18 cellular contexts compared by ENCODE assay signal in genomic region chr7:336810-337566, GRCh38. TPM values are rescaled to one million over a fixed set of nuclear protein-coding genes. Genes with fewer than 3 reads are reported as not detected.
"Had no signal": no experiment of that assay in that cellular context is flagged by ENCODE, and none has a peak within 500 bp of the region (broad histone marks: within the 10 kb centered on the region; RNA-seq: fewer than 3 reads in every experiment).

No MANE protein-coding gene starts in this region.

- H3K4me3 Mint-ChIP-seq: activated B cell treated with CpG ODN at 0.5 μM for 24 hours; activated CD8-positive, alpha-beta memory T cell treated with anti-CD3 and anti-CD28 coated beads, Interleukin-2, amount 10 ng/mL, durations not matched to agents 7 days and 5 days; activated T-helper 1 cell treated with anti-CD3 and anti-CD28 coated beads, Interleukin-12 subunit alpha, Interleukin-12 subunit beta, Interleukin-2, Interleukin-4 antibody, amounts not matched to agents 30 ng/mL and 10 ng/mL and 1 ng/mL, durations not matched to agents 14 hours and 24 hours and 36 hours; central memory CD8-positive, alpha-beta T cell; effector memory CD8-positive, alpha-beta T cell had no signal

- H3K27me3 Mint-ChIP-seq: activated B cell treated with CpG ODN at 0.5 μM for 24 hours; activated CD8-positive, alpha-beta memory T cell treated with anti-CD3 and anti-CD28 coated beads, Interleukin-2, amount 10 ng/mL, durations not matched to agents 7 days and 5 days had no signal

- H3K36me3 ChIP-seq: adrenal gland, prostate gland, tibial artery, vagina had no signal

- H2AFZ ChIP-seq: hepatocyte had no signal

- H3K9me3 ChIP-seq: adrenal gland, prostate gland, tibial artery, vagina had no signal

- H3K36me3 Mint-ChIP-seq: activated CD8-positive, alpha-beta memory T cell treated with anti-CD3 and anti-CD28 coated beads, Interleukin-2, amount 10 ng/mL, durations not matched to agents 7 days and 5 days; naive thymus-derived CD4-positive, alpha-beta T cell had no signal

- H3K79me2 ChIP-seq: hepatocyte had no signal

- ATAC-seq: activated CD8-positive, alpha-beta memory T cell treated with anti-CD3 and anti-CD28 coated beads, Interleukin-2, amount 10 ng/mL, durations not matched to agents 7 days and 5 days; effector memory CD8-positive, alpha-beta T cell; naive thymus-derived CD4-positive, alpha-beta T cell; sciatic nerve had no signal

- DNase-seq: activated B cell treated with CpG ODN at 0.5 μM for 24 hours; activated CD4-positive, alpha-beta T cell treated with anti-CD3 and anti-CD28 coated beads, Interleukin-2, amount 50 U/mL, for 1 hour; activated CD8-positive, alpha-beta memory T cell treated with anti-CD3 and anti-CD28 coated beads, Interleukin-2, amount 10 ng/mL, durations not matched to agents 7 days and 5 days; adrenal gland; effector memory CD8-positive, alpha-beta T cell; midbrain; T-helper 2 cell; tibial artery had no signal

- H3K9me3 Mint-ChIP-seq: activated B cell treated with CpG ODN at 0.5 μM for 24 hours had no signal

- H3K4me2 ChIP-seq: hepatocyte had no signal

- H3K4me1 Mint-ChIP-seq: activated B cell treated with CpG ODN at 0.5 μM for 24 hours; activated CD8-positive, alpha-beta memory T cell treated with anti-CD3 and anti-CD28 coated beads, Interleukin-2, amount 10 ng/mL, durations not matched to agents 7 days and 5 days had no signal

- H3K27ac ChIP-seq: adrenal gland, epithelial cell of prostate, hepatocyte, prostate gland, tibial artery, vagina had no signal

- H3K27ac Mint-ChIP-seq: activated B cell treated with CpG ODN at 0.5 μM for 24 hours; activated CD8-positive, alpha-beta memory T cell treated with anti-CD3 and anti-CD28 coated beads, Interleukin-2, amount 10 ng/mL, durations not matched to agents 7 days and 5 days; activated T-helper 1 cell treated with anti-CD3 and anti-CD28 coated beads, Interleukin-12 subunit alpha, Interleukin-12 subunit beta, Interleukin-2, Interleukin-4 antibody, amounts not matched to agents 30 ng/mL and 10 ng/mL and 1 ng/mL, durations not matched to agents 14 hours and 24 hours and 36 hours had no signal

- H3K27me3 ChIP-seq: hepatocyte, tibial artery, vagina had no signal

- H3K4me3 ChIP-seq: adrenal gland, hepatocyte, prostate gland, tibial artery, vagina had no signal

RNA-seq across cellular contexts. Expression of gene FOXL3, which starts 47.0 kb away (rescaled TPM):
- total RNA-seq: activated B cell treated with CpG ODN at 0.5 μM for 24 hours; activated CD8-positive, alpha-beta memory T cell treated with anti-CD3 and anti-CD28 coated beads, Interleukin-2, amount 10 ng/mL, durations not matched to agents 7 days and 5 days; activated T-helper 1 cell treated with anti-CD3 and anti-CD28 coated beads, Interleukin-12 subunit alpha, Interleukin-12 subunit beta, Interleukin-2, Interleukin-4 antibody, amounts not matched to agents 30 ng/mL and 10 ng/mL and 1 ng/mL, durations not matched to agents 14 hours and 24 hours and 36 hours; adrenal gland; hepatocyte; kidney; lower leg skin; naive thymus-derived CD4-positive, alpha-beta T cell; prostate gland; sciatic nerve; vagina had no signal
